8 cellular contexts compared by ENCODE assay signal in genomic region chr7:140696024-140696678, GRCh38. TPM values are rescaled to one million over a fixed set of nuclear protein-coding genes. Genes with fewer than 3 reads are reported as not detected.
DNase-seq lines count a peak whose midpoint lies in the region; ATAC-seq and TF ChIP-seq lines count a peak whose summit lies in the region.

No MANE protein-coding gene starts in this region.

- peak; percentile 98 for DNase-seq in COLO829 (ENCODE audit: low spot score)
- DNase-seq in HCEC 1CT: peak; percentile 88
- peak; percentile 58 for DNase-seq in NK-92 (lab: John Stamatoyannopoulos, UW; ENCODE audit: unreplicated experiment)
- DNase-seq in activated T-helper 1 cell treated with anti-CD3 and anti-CD28 coated beads, Interleukin-12 subunit alpha, Interleukin-12 subunit beta, Interleukin-2, Interleukin-4 antibody, amounts not matched to agents 30 ng/mL and 10 ng/mL and 1 ng/mL, durations not matched to agents 14 hours and 24 hours and 36 hours (ENCODE audit: low spot score): no peak
- peak; percentile 83 for DNase-seq in fibroblast of the aortic adventitia (ENCODE audit: low read depth)
- DNase-seq in nephron progenitor cell: peak; percentile 98

- H3K36me3 Mint-ChIP-seq in activated T-helper 1 cell treated with anti-CD3 and anti-CD28 coated beads, Interleukin-12 subunit alpha, Interleukin-12 subunit beta, Interleukin-2, Interleukin-4 antibody, amounts not matched to agents 30 ng/mL and 10 ng/mL and 1 ng/mL, durations not matched to agents 14 hours and 24 hours and 36 hours (ENCODE audit: low read depth): peaks cover 22% of the 10 kb centered on the region
- H3K36me3 Mint-ChIP-seq in nephron progenitor cell (ENCODE audit: low read depth): peaks cover 29% of the 10 kb centered on the region
- peaks cover 21% of the 10 kb centered on the region for H3K36me3 Mint-ChIP-seq in stimulated activated naive CD8-positive, alpha-beta T cell treated with anti-CD3 and anti-CD28 coated beads, Interleukin-15, Interleukin-2, amounts not matched to agents 100 ng/mL and 50 ng/mL, for 24 hours (ENCODE audit: low read depth)

- H3K4me3 ChIP-seq in fibroblast of the aortic adventitia (ENCODE audit: low read depth, low read length): peak overlapping the region; percentile 99

- peak overlapping the region; percentile 90 for H3K4me3 Mint-ChIP-seq in activated T-helper 1 cell treated with anti-CD3 and anti-CD28 coated beads, Interleukin-12 subunit alpha, Interleukin-12 subunit beta, Interleukin-2, Interleukin-4 antibody, amounts not matched to agents 30 ng/mL and 10 ng/mL and 1 ng/mL, durations not matched to agents 14 hours and 24 hours and 36 hours
- peak overlapping the region; percentile 98 for H3K4me3 Mint-ChIP-seq in nephron progenitor cell
- peak overlapping the region; percentile 98 for H3K4me3 Mint-ChIP-seq in stimulated activated naive CD8-positive, alpha-beta T cell treated with anti-CD3 and anti-CD28 coated beads, Interleukin-15, Interleukin-2, amounts not matched to agents 100 ng/mL and 50 ng/mL, for 24 hours

- ATAC-seq in GM21619 (IDR thresholded peaks at IDR 0.05; ENCODE audit: unreplicated experiment): no peak

- peaks cover 30% of the 10 kb centered on the region for H3K4me1 Mint-ChIP-seq in activated T-helper 1 cell treated with anti-CD3 and anti-CD28 coated beads, Interleukin-12 subunit alpha, Interleukin-12 subunit beta, Interleukin-2, Interleukin-4 antibody, amounts not matched to agents 30 ng/mL and 10 ng/mL and 1 ng/mL, durations not matched to agents 14 hours and 24 hours and 36 hours (ENCODE audit: low read depth)
- H3K4me1 Mint-ChIP-seq in nephron progenitor cell: peaks cover 39% of the 10 kb centered on the region
- H3K4me1 Mint-ChIP-seq in stimulated activated naive CD8-positive, alpha-beta T cell treated with anti-CD3 and anti-CD28 coated beads, Interleukin-15, Interleukin-2, amounts not matched to agents 100 ng/mL and 50 ng/mL, for 24 hours (ENCODE audit: low read depth): peaks cover 47% of the 10 kb centered on the region

- TF ChIP-seq CTCF in fibroblast of the aortic adventitia (IDR thresholded peaks at IDR 0.05; ENCODE audit: insufficient read depth, low read length): no peak
- TF ChIP-seq CTCF in nephron progenitor cell (IDR thresholded peaks at IDR 0.05): no peak

- intact Hi-C loops in activated T-helper 1 cell treated with anti-CD3 and anti-CD28 coated beads, Interleukin-12 subunit alpha, Interleukin-12 subunit beta, Interleukin-2, Interleukin-4 antibody, amounts not matched to agents 30 ng/mL and 10 ng/mL and 1 ng/mL, durations not matched to agents 14 hours and 24 hours and 36 hours (cut with micrococcal nuclease): loop anchor here (1.0 to 10.0 kb wide), 9 partner anchors 23 to 1042 kb away; partner anchors contain the start of genes AGK, BRAF, MKRN1 and MRPS33

- H3K27ac Mint-ChIP-seq in activated T-helper 1 cell treated with anti-CD3 and anti-CD28 coated beads, Interleukin-12 subunit alpha, Interleukin-12 subunit beta, Interleukin-2, Interleukin-4 antibody, amounts not matched to agents 30 ng/mL and 10 ng/mL and 1 ng/mL, durations not matched to agents 14 hours and 24 hours and 36 hours: peak overlapping the region; percentile 96
- peak overlapping the region; percentile 99 for H3K27ac Mint-ChIP-seq in nephron progenitor cell
- peak overlapping the region; percentile 98 for H3K27ac Mint-ChIP-seq in stimulated activated naive CD8-positive, alpha-beta T cell treated with anti-CD3 and anti-CD28 coated beads, Interleukin-15, Interleukin-2, amounts not matched to agents 100 ng/mL and 50 ng/mL, for 24 hours

- H3K9me3 Mint-ChIP-seq in activated T-helper 1 cell treated with anti-CD3 and anti-CD28 coated beads, Interleukin-12 subunit alpha, Interleukin-12 subunit beta, Interleukin-2, Interleukin-4 antibody, amounts not matched to agents 30 ng/mL and 10 ng/mL and 1 ng/mL, durations not matched to agents 14 hours and 24 hours and 36 hours: no peaks in the 10 kb centered on the region
- H3K9me3 Mint-ChIP-seq in nephron progenitor cell: no peaks in the 10 kb centered on the region
- H3K9me3 Mint-ChIP-seq in stimulated activated naive CD8-positive, alpha-beta T cell treated with anti-CD3 and anti-CD28 coated beads, Interleukin-15, Interleukin-2, amounts not matched to agents 100 ng/mL and 50 ng/mL, for 24 hours: no peaks in the 10 kb centered on the region

- no peaks in the 10 kb centered on the region for H3K27me3 Mint-ChIP-seq in activated T-helper 1 cell treated with anti-CD3 and anti-CD28 coated beads, Interleukin-12 subunit alpha, Interleukin-12 subunit beta, Interleukin-2, Interleukin-4 antibody, amounts not matched to agents 30 ng/mL and 10 ng/mL and 1 ng/mL, durations not matched to agents 14 hours and 24 hours and 36 hours (ENCODE audit: insufficient read depth)
- H3K27me3 Mint-ChIP-seq in nephron progenitor cell (ENCODE audit: low read depth, poor library complexity): peaks cover 6% of the 10 kb centered on the region
- H3K27me3 Mint-ChIP-seq in stimulated activated naive CD8-positive, alpha-beta T cell treated with anti-CD3 and anti-CD28 coated beads, Interleukin-15, Interleukin-2, amounts not matched to agents 100 ng/mL and 50 ng/mL, for 24 hours: no peaks in the 10 kb centered on the region

RNA-seq across cellular contexts. Expression of gene NDUFB2, which starts 0.4 kb away (rescaled TPM):
- total RNA-seq in activated T-helper 1 cell treated with anti-CD3 and anti-CD28 coated beads, Interleukin-12 subunit alpha, Interleukin-12 subunit beta, Interleukin-2, Interleukin-4 antibody, amounts not matched to agents 30 ng/mL and 10 ng/mL and 1 ng/mL, durations not matched to agents 14 hours and 24 hours and 36 hours: 178 and 194 TPM in 2 replicates
- 89.5 and 161 TPM in 2 replicates for total RNA-seq in fibroblast of the aortic adventitia (ENCODE audit: low replicate concordance)

RNA-seq across cellular contexts. Expression of gene ADCK2, which starts 23.4 kb away (rescaled TPM):
- total RNA-seq in activated T-helper 1 cell treated with anti-CD3 and anti-CD28 coated beads, Interleukin-12 subunit alpha, Interleukin-12 subunit beta, Interleukin-2, Interleukin-4 antibody, amounts not matched to agents 30 ng/mL and 10 ng/mL and 1 ng/mL, durations not matched to agents 14 hours and 24 hours and 36 hours: 21.1 and 23.5 TPM in 2 replicates
- 14.1 and 20.5 TPM in 2 replicates for total RNA-seq in fibroblast of the aortic adventitia (ENCODE audit: low replicate concordance)

RNA-seq across cellular contexts. Expression of gene DENND2A, which starts 55.5 kb away (rescaled TPM):
- not detected in 2 replicates for total RNA-seq in activated T-helper 1 cell treated with anti-CD3 and anti-CD28 coated beads, Interleukin-12 subunit alpha, Interleukin-12 subunit beta, Interleukin-2, Interleukin-4 antibody, amounts not matched to agents 30 ng/mL and 10 ng/mL and 1 ng/mL, durations not matched to agents 14 hours and 24 hours and 36 hours
- 10.8 and 17.7 TPM in 2 replicates for total RNA-seq in fibroblast of the aortic adventitia (ENCODE audit: low replicate concordance)

Comparison
In these comparisons a context has a peak if more than half of its experiments do, and no peak if none do; other contexts are left out.
1. RNA of gene DENND2A, which starts 55.5 kb away (total RNA-seq): 10.8 to 17.7 TPM in fibroblast of the aortic adventitia; not detected in activated T-helper 1 cell treated with anti-CD3 and anti-CD28 coated beads, Interleukin-12 subunit alpha, Interleukin-12 subunit beta, Interleukin-2, Interleukin-4 antibody, amounts not matched to agents 30 ng/mL and 10 ng/mL and 1 ng/mL, durations not matched to agents 14 hours and 24 hours and 36 hours; every median in the first group is over 10 times any median in the second.
2. Peak in every context shown above with its lines, with median percentiles within 50 percentile points of each other: H3K27ac Mint-ChIP-seq and H3K4me3 Mint-ChIP-seq.